In the genomic region with DNA sequence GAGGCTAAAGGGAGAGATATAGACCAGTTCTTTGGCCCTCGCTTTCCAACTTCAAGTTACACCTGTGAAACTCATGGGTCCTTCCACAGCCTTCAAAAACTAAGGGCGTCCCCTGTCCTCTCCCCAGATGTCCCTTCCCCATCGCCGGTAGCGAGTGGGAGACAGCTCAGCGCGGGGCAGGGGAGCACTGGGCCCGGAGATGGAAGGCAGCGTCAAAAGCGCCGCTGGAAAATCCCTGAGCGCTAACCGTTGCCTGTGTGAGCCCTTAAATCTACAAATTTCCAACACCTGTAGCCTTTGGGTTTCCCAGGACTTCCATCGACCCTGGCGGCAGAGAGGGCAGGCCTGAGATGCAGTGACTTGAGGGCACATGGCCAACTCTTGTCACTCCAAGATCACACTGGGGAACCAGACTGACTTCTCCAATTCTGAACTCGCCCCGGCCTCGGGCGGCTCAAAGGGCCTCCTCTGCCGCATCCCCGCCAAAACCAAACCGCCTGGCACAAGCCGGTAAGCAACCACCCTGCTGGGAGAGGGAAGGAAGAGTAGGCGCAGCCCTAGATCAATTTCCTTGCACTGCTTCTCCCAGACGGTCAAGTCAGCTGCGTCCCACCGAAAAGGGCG, we compare ENCODE assay signal across 1 cellular context.
TF ChIP-seq lines count a peak whose summit lies in the region.

No MANE protein-coding gene starts in this region.

TF ChIP-seq in IMR-90, 13 proteins besides CTCF, POLR2A, EP300 and RAD21:
- TF ChIP-seq CHD1 (IDR thresholded peaks at IDR 0.05; ENCODE audit: low read depth, low read length) (no peak), SMC3 (IDR thresholded peaks at IDR 0.05; ENCODE audit: low read depth, low read length) (no peak), CEBPB (IDR thresholded peaks at IDR 0.05; ENCODE audit: low read depth, low read length) (no peak), FOS (IDR thresholded peaks at IDR 0.05; ENCODE audit: low read depth, low read length) (no peak), NFE2L2 (IDR thresholded peaks at IDR 0.05; ENCODE audit: low read depth, low read length) (no peak), RFX5 (IDR thresholded peaks at IDR 0.05; ENCODE audit: low read depth, low read length) (no peak), MAZ (IDR thresholded peaks at IDR 0.05; ENCODE audit: borderline replicate concordance, low read depth, low read length) (no peak), MAFK (IDR thresholded peaks at IDR 0.05; ENCODE audit: low read depth, low read length) (no peak), MXI1 (IDR thresholded peaks at IDR 0.05; ENCODE audit: borderline replicate concordance, low read depth, low read length) (no peak), RCOR1 (IDR thresholded peaks at IDR 0.05; ENCODE audit: insufficient replicate concordance, low read length) (no peak), BHLHE40 (IDR thresholded peaks at IDR 0.05; ENCODE audit: low read depth, low read length) (no peak)
- TF ChIP-seq, protein P1, sequence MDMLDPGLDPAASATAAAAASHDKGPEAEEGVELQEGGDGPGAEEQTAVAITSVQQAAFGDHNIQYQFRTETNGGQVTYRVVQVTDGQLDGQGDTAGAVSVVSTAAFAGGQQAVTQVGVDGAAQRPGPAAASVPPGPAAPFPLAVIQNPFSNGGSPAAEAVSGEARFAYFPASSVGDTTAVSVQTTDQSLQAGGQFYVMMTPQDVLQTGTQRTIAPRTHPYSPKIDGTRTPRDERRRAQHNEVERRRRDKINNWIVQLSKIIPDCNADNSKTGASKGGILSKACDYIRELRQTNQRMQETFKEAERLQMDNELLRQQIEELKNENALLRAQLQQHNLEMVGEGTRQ (IDR thresholded peaks at IDR 0.05; ENCODE audit: low read depth, low read length): no peak
